8 cellular contexts compared by ENCODE assay signal in the genomic region with DNA sequence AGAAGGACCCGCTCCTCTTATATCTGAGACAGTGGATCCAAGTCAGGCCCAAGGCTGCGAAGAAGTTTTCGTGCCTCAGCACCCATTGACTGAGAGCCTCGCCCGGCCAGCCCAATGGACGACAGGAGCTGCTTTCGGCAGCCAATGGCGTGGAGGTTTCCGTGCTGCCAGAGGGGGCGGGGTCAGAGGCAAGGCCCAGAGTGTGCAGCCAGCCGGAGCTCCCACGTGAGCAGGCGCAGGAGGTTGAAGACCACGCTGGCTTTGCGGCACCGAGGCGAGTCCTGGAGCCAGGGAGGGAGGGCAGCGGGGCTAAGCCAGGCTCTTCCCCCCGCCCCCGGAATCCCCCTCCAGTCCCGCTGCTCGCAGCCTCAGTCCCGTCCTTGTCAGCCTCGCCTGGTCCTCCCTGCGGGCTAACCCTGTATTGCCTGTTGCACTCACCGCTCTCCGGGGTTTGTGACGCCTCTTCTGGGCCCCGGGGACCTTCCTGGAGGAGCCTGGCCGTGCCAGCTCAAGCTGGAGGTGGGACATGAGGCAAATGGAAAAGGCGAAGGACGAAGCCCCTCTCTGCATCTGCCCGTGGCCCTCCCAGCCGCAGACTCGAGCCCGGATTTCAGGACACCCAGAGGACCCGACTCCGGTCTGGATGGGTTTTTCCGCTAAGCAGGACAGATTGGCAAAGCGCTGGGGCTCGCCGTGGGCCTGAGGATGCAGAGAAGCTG.
DNase-seq lines count a peak whose midpoint lies in the region; ATAC-seq lines count a peak whose summit lies in the region.

No MANE protein-coding gene starts in this region.

- H3K4me1 Mint-ChIP-seq in stimulated activated memory B cell treated with anti-CD40 and anti-IgM and Interleukin-4, amounts not matched to agents 10 μg/mL and 1 μg/mL and 100 μg/mL, for 72 hours, result peaks cover 6% of the 10 kb centered on the region

- no peaks in the 10 kb centered on the region for H3K9me3 ChIP-seq in iPS-18c (ENCODE audit: control insufficient read depth, insufficient read depth, low read length)

- H3K4me3 Mint-ChIP-seq in stimulated activated memory B cell treated with anti-CD40 and anti-IgM and Interleukin-4, amounts not matched to agents 10 μg/mL and 1 μg/mL and 100 μg/mL, for 72 hours, result peak overlapping the region; percentile 18

- DNase-seq in NCI-H1417 (lab: John Stamatoyannopoulos, UW) (peak; percentile 5 to 74 (median 58)), NCI-H1417 treated with DMSO at 0.1 percent for 48 hours (lab: John Stamatoyannopoulos, UW) (no peak), LoVo (ENCODE audit: low spot score) (no peak), GF-D8 (lab: John Stamatoyannopoulos, UW) (no peak)
- DNase-seq in activated T-cell treated with anti-CD3 and anti-CD28 coated beads, Interleukin-2, amount 50 U/mL, for 48 hours, result peak; percentile 43 to 52
- no peak for DNase-seq in NK-92 treated with Interleukin-12 subunit alpha and Interleukin-12 subunit beta, amount 100 ng/mL, for 24 hours (lab: John Stamatoyannopoulos, UW)

- no peaks in the 10 kb centered on the region for H3K36me3 Mint-ChIP-seq in stimulated activated memory B cell treated with anti-CD40 and anti-IgM and Interleukin-4, amounts not matched to agents 10 μg/mL and 1 μg/mL and 100 μg/mL, for 72 hours

- peaks cover 54% of the 10 kb centered on the region for H3K27me3 Mint-ChIP-seq in stimulated activated memory B cell treated with anti-CD40 and anti-IgM and Interleukin-4, amounts not matched to agents 10 μg/mL and 1 μg/mL and 100 μg/mL, for 72 hours

- H3K27ac Mint-ChIP-seq in stimulated activated memory B cell treated with anti-CD40 and anti-IgM and Interleukin-4, amounts not matched to agents 10 μg/mL and 1 μg/mL and 100 μg/mL, for 72 hours, result no peak overlapping the region

- H3K9me3 Mint-ChIP-seq in stimulated activated memory B cell treated with anti-CD40 and anti-IgM and Interleukin-4, amounts not matched to agents 10 μg/mL and 1 μg/mL and 100 μg/mL, for 72 hours, result no peaks in the 10 kb centered on the region

- peak overlapping the region; percentile 38 for H3K4me3 ChIP-seq in iPS-18c (ENCODE audit: insufficient read depth, low read depth, low read length)

- ATAC-seq in stimulated activated memory B cell treated with anti-CD40 and anti-IgM and Interleukin-4, amounts not matched to agents 10 μg/mL and 1 μg/mL and 100 μg/mL, for 72 hours, result no peak

Comparison
In these comparisons a context has a peak if more than half of its experiments do, and no peak if none do; other contexts are left out.
1. DNase-seq: peak in NCI-H1417 (3 of 3) and activated T-cell treated with anti-CD3 and anti-CD28 coated beads, Interleukin-2, amount 50 U/mL, for 48 hours (2 of 2); none in NCI-H1417 treated with DMSO at 0.1 percent for 48 hours (single experiment), NK-92 treated with Interleukin-12 subunit alpha and Interleukin-12 subunit beta, amount 100 ng/mL, for 24 hours (single experiment), LoVo (single experiment) and GF-D8 (single experiment).